Comparison of ENCODE assay signal across 1 cellular context in the genomic region with DNA sequence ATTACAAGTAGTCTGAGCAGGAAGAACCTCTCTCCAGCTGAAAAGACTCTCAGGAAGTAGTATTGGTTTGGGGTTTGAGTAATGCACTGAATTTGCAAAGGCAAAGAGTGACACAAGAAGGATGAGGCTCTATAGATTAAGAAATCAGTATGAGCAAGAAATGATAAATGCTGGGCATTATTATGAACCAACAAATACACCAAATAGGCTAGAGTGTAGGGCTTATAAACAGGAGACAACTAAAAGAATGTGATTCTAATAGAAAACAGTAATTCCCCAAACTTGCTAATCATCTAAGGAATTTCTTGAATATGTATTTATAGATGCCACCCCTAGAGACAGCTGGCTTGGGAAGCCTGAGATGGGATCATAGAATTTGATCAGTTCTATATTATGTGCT.
TF ChIP-seq lines count a peak whose summit lies in the region.

No MANE protein-coding gene starts in this region.

TF ChIP-seq in SK-N-SH, 30 proteins besides CTCF, POLR2A, EP300 and RAD21:
- TF ChIP-seq, protein P1, sequence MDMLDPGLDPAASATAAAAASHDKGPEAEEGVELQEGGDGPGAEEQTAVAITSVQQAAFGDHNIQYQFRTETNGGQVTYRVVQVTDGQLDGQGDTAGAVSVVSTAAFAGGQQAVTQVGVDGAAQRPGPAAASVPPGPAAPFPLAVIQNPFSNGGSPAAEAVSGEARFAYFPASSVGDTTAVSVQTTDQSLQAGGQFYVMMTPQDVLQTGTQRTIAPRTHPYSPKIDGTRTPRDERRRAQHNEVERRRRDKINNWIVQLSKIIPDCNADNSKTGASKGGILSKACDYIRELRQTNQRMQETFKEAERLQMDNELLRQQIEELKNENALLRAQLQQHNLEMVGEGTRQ (IDR thresholded peaks at IDR 0.05; ENCODE audit: borderline replicate concordance, low read depth, low read length) = no peak
- TF ChIP-seq TAF1 (IDR thresholded peaks at IDR 0.05; ENCODE audit: borderline replicate concordance, low read depth, low read length) (no peak), CHD2 (IDR thresholded peaks at IDR 0.05; ENCODE audit: low read length, partially characterized antibody) (no peak), YY1 (IDR thresholded peaks at IDR 0.05; ENCODE audit: low read depth) (no peak), FOXJ3 (CRISPR knock-in tag; IDR thresholded peaks at IDR 0.05) (no peak), TCF12 (IDR thresholded peaks at IDR 0.05) (no peak)
- TF ChIP-seq, protein P2, sequence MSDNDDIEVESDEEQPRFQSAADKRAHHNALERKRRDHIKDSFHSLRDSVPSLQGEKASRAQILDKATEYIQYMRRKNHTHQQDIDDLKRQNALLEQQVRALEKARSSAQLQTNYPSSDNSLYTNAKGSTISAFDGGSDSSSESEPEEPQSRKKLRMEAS (IDR thresholded peaks at IDR 0.05; ENCODE audit: low read depth) = no peak
- TF ChIP-seq, protein P3, sequence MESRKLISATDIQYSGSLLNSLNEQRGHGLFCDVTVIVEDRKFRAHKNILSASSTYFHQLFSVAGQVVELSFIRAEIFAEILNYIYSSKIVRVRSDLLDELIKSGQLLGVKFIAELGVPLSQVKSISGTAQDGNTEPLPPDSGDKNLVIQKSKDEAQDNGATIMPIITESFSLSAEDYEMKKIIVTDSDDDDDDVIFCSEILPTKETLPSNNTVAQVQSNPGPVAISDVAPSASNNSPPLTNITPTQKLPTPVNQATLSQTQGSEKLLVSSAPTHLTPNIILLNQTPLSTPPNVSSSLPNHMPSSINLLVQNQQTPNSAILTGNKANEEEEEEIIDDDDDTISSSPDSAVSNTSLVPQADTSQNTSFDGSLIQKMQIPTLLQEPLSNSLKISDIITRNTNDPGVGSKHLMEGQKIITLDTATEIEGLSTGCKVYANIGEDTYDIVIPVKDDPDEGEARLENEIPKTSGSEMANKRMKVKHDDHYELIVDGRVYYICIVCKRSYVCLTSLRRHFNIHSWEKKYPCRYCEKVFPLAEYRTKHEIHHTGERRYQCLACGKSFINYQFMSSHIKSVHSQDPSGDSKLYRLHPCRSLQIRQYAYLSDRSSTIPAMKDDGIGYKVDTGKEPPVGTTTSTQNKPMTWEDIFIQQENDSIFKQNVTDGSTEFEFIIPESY (IDR thresholded peaks at IDR 0.05; ENCODE audit: borderline replicate concordance, low read depth) = no peak
